ENCODE assay signal across 8 cellular contexts in genomic region chr4:182449186-182449880, GRCh38.
DNase-seq lines count a peak whose midpoint lies in the region; ATAC-seq lines count a peak whose summit lies in the region.

No MANE protein-coding gene starts in this region.

- H3K36me3 ChIP-seq in iPS-20b (ENCODE audit: insufficient read depth, low read depth, low read length): no peaks in the 10 kb centered on the region
- H3K36me3 ChIP-seq in skeletal muscle tissue (ENCODE audit: control insufficient read depth in 3 of 3, insufficient read depth in 3 of 3, low read length in 3 of 3): no peaks in the 10 kb centered on the region

- H3K9ac ChIP-seq in iPS-20b (ENCODE audit: low read depth, low read length) (peak overlapping the region; percentile 81), skeletal muscle tissue (ENCODE audit: low read depth in 1 of 3, low read length in 3 of 3) (peak overlapping the region; percentile 24 to 80 (median 73))

- H3K36me3 Mint-ChIP-seq in activated naive CD8-positive, alpha-beta T cell treated with anti-CD3 and anti-CD28 coated beads for 36 hours: peaks cover 1% of the 10 kb centered on the region

- peaks cover 13% of the 10 kb centered on the region; the same call in 1 of the 2 replicates for H3K27me3 ChIP-seq in iPS-20b (ENCODE audit: insufficient read depth, low read length)
- peaks cover 0 to 8% (median 0%) of the 10 kb centered on the region in 3 donors for H3K27me3 ChIP-seq in skeletal muscle tissue (ENCODE audit: control insufficient read depth in 3 of 3, insufficient read depth in 3 of 3, low read length in 3 of 3)

- peaks cover 3% of the 10 kb centered on the region for H3K9me3 Mint-ChIP-seq in activated naive CD8-positive, alpha-beta T cell treated with anti-CD3 and anti-CD28 coated beads for 36 hours

- peak; percentile 5 for ATAC-seq in HG03139 (IDR thresholded peaks at IDR 0.05; ENCODE audit: unreplicated experiment)

- H3K27ac ChIP-seq in iPS-20b (ENCODE audit: low read length) (no peak overlapping the region), skeletal muscle tissue (ENCODE audit: low read depth, low read length) (no peak overlapping the region)

- peaks cover 13% of the 10 kb centered on the region for H3K4me1 Mint-ChIP-seq in activated naive CD8-positive, alpha-beta T cell treated with anti-CD3 and anti-CD28 coated beads for 36 hours

- DNase-seq in DMS53 treated with DMSO at 0.1 percent for 48 hours (lab: John Stamatoyannopoulos, UW; ENCODE audit: unreplicated experiment) (peak; percentile 10), CD1c-positive myeloid dendritic cell (ENCODE audit: extremely low spot score) (no peak), DMS153 treated with DMSO at 0.1 percent for 48 hours (lab: John Stamatoyannopoulos, UW; ENCODE audit: unreplicated experiment) (no peak), mucosa of gallbladder (ENCODE audit: low spot score) (no peak)
- no peak for DNase-seq in activated naive CD8-positive, alpha-beta T cell treated with anti-CD3 and anti-CD28 coated beads for 36 hours

- H3K4me1 ChIP-seq in iPS-20b (ENCODE audit: insufficient read depth, low read length) (peaks cover 22% of the 10 kb centered on the region), skeletal muscle tissue (ENCODE audit: control insufficient read depth in 3 of 3, insufficient read depth in 3 of 3, low read length in 3 of 3) (peaks cover 4 to 7% (median 5%) of the 10 kb centered on the region in 3 donors)

- H3K9me3 ChIP-seq in iPS-20b (ENCODE audit: insufficient read depth, low read depth, low read length) (no peaks in the 10 kb centered on the region), skeletal muscle tissue (ENCODE audit: control insufficient read depth in 3 of 3, low read length in 3 of 3) (no peaks in the 10 kb centered on the region)

- H3K4me3 Mint-ChIP-seq in activated naive CD8-positive, alpha-beta T cell treated with anti-CD3 and anti-CD28 coated beads for 36 hours: peak overlapping the region; percentile 69

- peaks cover 78% of the 10 kb centered on the region for H3K27me3 Mint-ChIP-seq in activated naive CD8-positive, alpha-beta T cell treated with anti-CD3 and anti-CD28 coated beads for 36 hours

- H3K4me3 ChIP-seq in iPS-20b (ENCODE audit: low read length) (peak overlapping the region; percentile 85), skeletal muscle tissue (ENCODE audit: low read length in 3 of 3) (peak overlapping the region; percentile 80 to 84 (median 83))

- H3K27ac Mint-ChIP-seq in activated naive CD8-positive, alpha-beta T cell treated with anti-CD3 and anti-CD28 coated beads for 36 hours: no peak overlapping the region
